1 cellular context compared by ENCODE assay signal in the genomic region with DNA sequence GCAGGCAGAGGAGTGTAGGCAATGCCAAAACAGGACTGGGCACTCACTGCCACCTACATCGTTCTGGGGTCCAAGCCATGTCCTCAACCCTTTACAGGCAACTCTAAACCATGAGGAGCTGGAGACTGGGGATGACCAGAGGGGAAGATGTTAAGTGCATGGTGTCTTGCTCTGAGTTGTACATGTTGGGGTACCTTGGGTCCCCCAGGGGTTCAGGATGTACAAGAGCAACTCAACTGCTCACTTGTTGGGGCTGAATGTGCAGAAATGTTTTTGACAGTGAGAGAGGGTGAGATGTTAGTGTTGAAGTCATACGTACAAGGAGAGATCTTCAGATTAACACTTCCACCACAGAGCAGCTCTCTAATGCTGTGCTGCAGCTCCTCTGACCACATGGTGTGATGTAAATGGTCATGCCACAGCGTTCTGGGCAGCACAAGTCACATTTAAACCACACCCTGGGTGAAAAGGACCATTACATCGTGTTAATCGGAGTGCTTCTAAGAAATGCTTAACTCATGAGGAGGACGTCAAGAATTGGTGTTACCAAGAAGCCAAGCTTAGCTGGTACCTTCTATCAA.
TF ChIP-seq lines count a peak whose summit lies in the region.

No MANE protein-coding gene starts in this region.

TF ChIP-seq in HepG2, 621 proteins besides CTCF, POLR2A, EP300 and RAD21:
- no peak for TF ChIP-seq NFE2 (CRISPR knock-in tag; IDR thresholded peaks at IDR 0.05)
- TF ChIP-seq GATA4 (IDR thresholded peaks at IDR 0.05; ENCODE audit: borderline replicate concordance, low read depth) = no peak
- no peak for TF ChIP-seq ELF4 (CRISPR knock-in tag; IDR thresholded peaks at IDR 0.05; ENCODE audit: borderline replicate concordance)
- no peak for TF ChIP-seq MIXL1 (CRISPR knock-in tag; IDR thresholded peaks at IDR 0.05)
- no peak for TF ChIP-seq ZNF724P (CRISPR knock-in tag; IDR thresholded peaks at IDR 0.05; ENCODE audit: borderline replicate concordance)
- no peak for TF ChIP-seq SMARCE1 (IDR thresholded peaks at IDR 0.05; ENCODE audit: borderline replicate concordance)
- no peak for TF ChIP-seq PRMT3 (CRISPR knock-in tag; IDR thresholded peaks at IDR 0.05; ENCODE audit: borderline replicate concordance, low read depth)
- no peak for TF ChIP-seq ZFP36L1 (CRISPR knock-in tag; IDR thresholded peaks at IDR 0.05)
- TF ChIP-seq ISX (CRISPR knock-in tag; conservative IDR thresholded peaks at IDR 0.05) = no peak
- no peak for TF ChIP-seq ZNF557 (CRISPR knock-in tag; IDR thresholded peaks at IDR 0.05)
- no peak for TF ChIP-seq MTF1 (CRISPR knock-in tag; IDR thresholded peaks at IDR 0.05)
- TF ChIP-seq CEBPB (IDR thresholded peaks at IDR 0.05; ENCODE audit: borderline replicate concordance, low read depth, low read length) = no peak
- no peak for TF ChIP-seq SRSF1 (optimal IDR thresholded peaks at IDR 0.05; ENCODE audit: low read depth, low read length)
- no peak for TF ChIP-seq ZNF672 (CRISPR knock-in tag; IDR thresholded peaks at IDR 0.05)
- TF ChIP-seq ZBTB49 (CRISPR knock-in tag; IDR thresholded peaks at IDR 0.05; ENCODE audit: borderline replicate concordance) = no peak
- TF ChIP-seq FOXC1 (CRISPR knock-in tag; IDR thresholded peaks at IDR 0.05; ENCODE audit: borderline replicate concordance) = no peak
- no peak for TF ChIP-seq GABPA (IDR thresholded peaks at IDR 0.05; ENCODE audit: low read depth, low read length)
- TF ChIP-seq GABPA (CRISPR knock-in tag; IDR thresholded peaks at IDR 0.05; ENCODE audit: low read depth) = no peak
